18 cellular contexts compared by ENCODE assay signal in genomic region chr10:130660266-130660665, GRCh38.
DNase-seq lines count a peak whose midpoint lies in the region; ATAC-seq and TF ChIP-seq lines count a peak whose summit lies in the region.
"Had no signal": no experiment of that assay in that cellular context is flagged by ENCODE, and none has a peak within 500 bp of the region (broad histone marks: within the 10 kb centered on the region; RNA-seq: fewer than 3 reads in every experiment).

No MANE protein-coding gene starts in this region.

- no peak for DNase-seq in central memory CD8-positive, alpha-beta T cell (ENCODE audit: low spot score in 2 of 2)
- DNase-seq in osteoblast (ENCODE audit: insufficient read length, low spot score, missing footprints) = peak; percentile 69
- peak; percentile 52 to 60 for DNase-seq in vagina (ENCODE audit: extremely low spot score in 2 of 2)
- DNase-seq in Kasumi-1 (lab: John Stamatoyannopoulos, UW) = no peak
- DNase-seq in transverse colon = no peak
- DNase-seq: 8988T; ACHN; BE2C; Caco-2; Calu3; CD4-positive, alpha-beta T cell; CD8-positive, alpha-beta T cell; DMS79 treated with DMSO at 0.1 percent for 48 hours; GF-D8 had no signal

- no peak for TF ChIP-seq CTCF in osteoblast (IDR thresholded peaks at IDR 0.05; ENCODE audit: extremely low read depth, low read depth, low read length)
- no peak for TF ChIP-seq CTCF in vagina (IDR thresholded peaks at IDR 0.05)
- TF ChIP-seq CTCF in transverse colon (IDR thresholded peaks at IDR 0.05) = no peak

- H2AFZ ChIP-seq in osteoblast (ENCODE audit: low read length) = no peak overlapping the region

- H4K20me1 ChIP-seq in BLaER1 (no peaks in the 10 kb centered on the region), osteoblast (ENCODE audit: insufficient read depth, low read length) (no peaks in the 10 kb centered on the region)
- H4K20me1 ChIP-seq: BLaER1 treated with 17β-estradiol and CSF1 and Interleukin-3, amounts not matched to agents 10 nM and 100 nM had no signal

- intact Hi-C loops in vagina (cut with DNase I) (no loop called here), transverse colon (cut with DNase I; ENCODE audit: low total_unique reads) (no loop called here)

- H3K27me3 Mint-ChIP-seq in central memory CD8-positive, alpha-beta T cell = peaks cover 1% of the 10 kb centered on the region
- H3K27me3 Mint-ChIP-seq: CD4-positive, alpha-beta T cell had no signal

- H3K4me1 Mint-ChIP-seq in central memory CD8-positive, alpha-beta T cell = no peaks in the 10 kb centered on the region

- no peak overlapping the region for H3K9ac ChIP-seq in BLaER1
- H3K9ac ChIP-seq: BLaER1 treated with 17β-estradiol and CSF1 and Interleukin-3, amounts not matched to agents 10 nM and 100 nM had no signal

- H3K27ac ChIP-seq in BLaER1 (no peak overlapping the region), osteoblast (ENCODE audit: low read depth, low read length) (no peak overlapping the region), vagina (no peak overlapping the region), transverse colon (no peak overlapping the region)
- H3K27ac ChIP-seq: BLaER1 treated with 17β-estradiol and CSF1 and Interleukin-3, amounts not matched to agents 10 nM and 100 nM; C4-2B had no signal

- H3K4me2 ChIP-seq in BLaER1 (0 out of 2 replicates have a peak overlapping the region, but pooled peaks have one; percentile 22), osteoblast (ENCODE audit: insufficient read depth, low read length) (no peak overlapping the region)

- H3K4me1 ChIP-seq in BLaER1 (peaks cover 29% of the 10 kb centered on the region), osteoblast (ENCODE audit: insufficient read depth, low read length) (no peaks in the 10 kb centered on the region), vagina (no peaks in the 10 kb centered on the region), transverse colon (no peaks in the 10 kb centered on the region)
- H3K4me1 ChIP-seq: BE2C, Caco-2 had no signal

- no peaks in the 10 kb centered on the region for H3K9me3 Mint-ChIP-seq in central memory CD8-positive, alpha-beta T cell
- H3K9me3 Mint-ChIP-seq: CD4-positive, alpha-beta T cell; CD8-positive, alpha-beta T cell had no signal

- in situ Hi-C loops in transverse colon (cut with MboI; ENCODE audit: low pct_ligation_motif_present in 1 of 4, low pct_unique_long_range_greater_than_20kb in 1 of 4, low sequenced_read_pairs in 3 of 4) = no loop called here

- no peaks in the 10 kb centered on the region for H3K27me3 ChIP-seq in BLaER1
- H3K27me3 ChIP-seq in osteoblast (ENCODE audit: insufficient read depth, low read length) = no peaks in the 10 kb centered on the region
- no peaks in the 10 kb centered on the region for H3K27me3 ChIP-seq in vagina
- no peaks in the 10 kb centered on the region for H3K27me3 ChIP-seq in transverse colon
- H3K27me3 ChIP-seq: BE2C; BLaER1 treated with 17β-estradiol and CSF1 and Interleukin-3, amounts not matched to agents 10 nM and 100 nM had no signal

- no peak for TF ChIP-seq EP300 in transverse colon (IDR thresholded peaks at IDR 0.05; ENCODE audit: low read depth)

- ATAC-seq in central memory CD8-positive, alpha-beta T cell (replicated peaks; ENCODE audit: extremely low read depth, poor library complexity, severe bottlenecking) = peak; percentile 30
- ATAC-seq in HG03097 (IDR thresholded peaks at IDR 0.05; ENCODE audit: low FRiP score, unreplicated experiment) = no peak
- ATAC-seq: CD8-positive, alpha-beta T cell had no signal

- no peak overlapping the region for H3K27ac Mint-ChIP-seq in central memory CD8-positive, alpha-beta T cell (ENCODE audit: low read depth)
- H3K27ac Mint-ChIP-seq: CD4-positive, alpha-beta T cell; CD8-positive, alpha-beta T cell had no signal

- H3K4me3 ChIP-seq in BLaER1 = no peak overlapping the region
- H3K4me3 ChIP-seq in osteoblast (ENCODE audit: insufficient read depth, low read length) = no peak overlapping the region
- no peak overlapping the region for H3K4me3 ChIP-seq in vagina
- no peak overlapping the region for H3K4me3 ChIP-seq in transverse colon
- H3K4me3 ChIP-seq: BLaER1 treated with 17β-estradiol and CSF1 and Interleukin-3, amounts not matched to agents 10 nM and 100 nM had no signal

- no peaks in the 10 kb centered on the region for H3K36me3 Mint-ChIP-seq in central memory CD8-positive, alpha-beta T cell (ENCODE audit: insufficient read depth)
- H3K36me3 Mint-ChIP-seq: CD8-positive, alpha-beta T cell had no signal

- H3K36me3 ChIP-seq in BLaER1 (no peaks in the 10 kb centered on the region), osteoblast (ENCODE audit: insufficient read depth, low read length) (no peaks in the 10 kb centered on the region), vagina (no peaks in the 10 kb centered on the region), transverse colon (no peaks in the 10 kb centered on the region)
- H3K36me3 ChIP-seq: BE2C; BLaER1 treated with 17β-estradiol and CSF1 and Interleukin-3, amounts not matched to agents 10 nM and 100 nM had no signal

- TF ChIP-seq POLR2A in vagina (IDR thresholded peaks at IDR 0.05) (no peak), transverse colon (IDR thresholded peaks at IDR 0.05) (no peak)

- WGBS in transverse colon (ENCODE audit: low coverage in 1 of 2), 2 donors = 73% methylated on average over 3 of the region's 3 CpGs; no CpG with 5 or more reads in 1 of the 2 donors

- H3K9me3 ChIP-seq in BLaER1 = no peaks in the 10 kb centered on the region
- peaks cover 2% of the 10 kb centered on the region for H3K9me3 ChIP-seq in osteoblast (ENCODE audit: low read depth, low read length)
- H3K9me3 ChIP-seq in vagina = no peaks in the 10 kb centered on the region
- H3K9me3 ChIP-seq in transverse colon = peaks cover 0 to 3% of the 10 kb centered on the region in 2 donors
- H3K9me3 ChIP-seq: BE2C; BLaER1 treated with 17β-estradiol and CSF1 and Interleukin-3, amounts not matched to agents 10 nM and 100 nM; Caco-2 had no signal

- H3K4me3 Mint-ChIP-seq in central memory CD8-positive, alpha-beta T cell = no peak overlapping the region
- H3K4me3 Mint-ChIP-seq: CD4-positive, alpha-beta T cell; CD8-positive, alpha-beta T cell had no signal

- H3K79me2 ChIP-seq in osteoblast (ENCODE audit: insufficient read depth, low read length) = no peaks in the 10 kb centered on the region

Comparison
In these comparisons a context has a peak if more than half of its experiments do, and no peak if none do; other contexts are left out.
1. DNase-seq: peak in osteoblast (single experiment) and vagina (2 of 2); none in central memory CD8-positive, alpha-beta T cell (0 of 2), Kasumi-1 (0 of 2) and transverse colon (single experiment).